ENCODE assay signal across 9 cellular contexts in genomic region chr18:66872277-66872676, GRCh38.
DNase-seq lines count a peak whose midpoint lies in the region; ATAC-seq, FAIRE-seq and TF ChIP-seq lines count a peak whose summit lies in the region.
"Had no signal": no experiment of that assay in that cellular context is flagged by ENCODE, and none has a peak within 500 bp of the region (broad histone marks: within the 10 kb centered on the region; RNA-seq: fewer than 3 reads in every experiment).

No MANE protein-coding gene starts in this region.

- ATAC-seq in GM19452 (IDR thresholded peaks at IDR 0.05; ENCODE audit: unreplicated experiment) (no peak), GM21619 (IDR thresholded peaks at IDR 0.05; ENCODE audit: unreplicated experiment) (no peak)

- no peak overlapping the region for H3K4ac ChIP-seq in neuronal stem cell (ENCODE audit: low read length)

- WGBS in neuronal stem cell (ENCODE audit: extremely low coverage in 2 of 2, insufficient read length in 2 of 2, insufficient replicate concordance in 1 of 2), 2 donors, result no CpG with 5 or more reads among the region's 1 CpG

- H2AFZ ChIP-seq in neuronal stem cell (ENCODE audit: low read length), result peak overlapping the region; percentile 40

- H3K14ac ChIP-seq in neuronal stem cell (ENCODE audit: low read length), result no peak overlapping the region

- H4K8ac ChIP-seq in neuronal stem cell (ENCODE audit: low read depth, low read length), result no peak overlapping the region

- H3K27me3 ChIP-seq in bronchial epithelial cell (ENCODE audit: control insufficient read depth, insufficient read depth, low read length), result no peaks in the 10 kb centered on the region
- H3K27me3 ChIP-seq in neuronal stem cell (ENCODE audit: control insufficient read depth in 3 of 3, insufficient read depth in 3 of 3, low read depth in 1 of 3, low read length in 3 of 3), result no peaks in the 10 kb centered on the region

- no peak for TF ChIP-seq EP300 in Ishikawa (IDR thresholded peaks at IDR 0.05; ENCODE audit: borderline replicate concordance)

- no peak overlapping the region for H3K4me2 ChIP-seq in neuronal stem cell (ENCODE audit: insufficient read depth, low read length, poor library complexity, severe bottlenecking)

- TF ChIP-seq RAD21 in Ishikawa (IDR thresholded peaks at IDR 0.05; ENCODE audit: low read depth), result peak; percentile 45

- H2BK12ac ChIP-seq in neuronal stem cell (ENCODE audit: low read length), result no peak overlapping the region

- DNase-seq in NCI-H226 (peak; percentile 5), bronchial epithelial cell (ENCODE audit: low read depth) (peak; percentile 49), neuronal stem cell (ENCODE audit: low spot score) (no peak), epidermal melanocyte (ENCODE audit: insufficient read length, low spot score) (no peak)
- DNase-seq: IMR-90 had no signal

- H2BK5ac ChIP-seq in neuronal stem cell (ENCODE audit: low read length), result no peak overlapping the region

- H3K9me3 ChIP-seq in neuronal stem cell (replicated peaks in 1 of 2; ENCODE audit: control insufficient read depth in 2 of 2, insufficient read depth in 1 of 2, low read depth in 1 of 2, low read length in 2 of 2), result no peaks in the 10 kb centered on the region
- H3K9me3 ChIP-seq: HAP-1 had no signal

- no peak overlapping the region for H3K18ac ChIP-seq in neuronal stem cell (ENCODE audit: low read length)

- H4K91ac ChIP-seq in neuronal stem cell (ENCODE audit: low read depth, low read length, poor library complexity), result no peak overlapping the region

- no peak overlapping the region for H2BK15ac ChIP-seq in neuronal stem cell (ENCODE audit: low read length)

- no peak for FAIRE-seq in bronchial epithelial cell (lab: Jason Lieb, UNC)

- H3K4me1 ChIP-seq in neuronal stem cell (ENCODE audit: control insufficient read depth in 2 of 2, insufficient read depth in 1 of 2, low read depth in 1 of 2, low read length in 2 of 2), result peaks cover 0 to 3% of the 10 kb centered on the region in 2 donors
- H3K4me1 ChIP-seq: HAP-1 had no signal

- TF ChIP-seq CTCF in bronchial epithelial cell (IDR thresholded peaks at IDR 0.05; ENCODE audit: insufficient read depth, low read length, severe bottlenecking), result no peak

- H3K36me3 ChIP-seq in bronchial epithelial cell (ENCODE audit: control insufficient read depth, insufficient read depth, low read length) (no peaks in the 10 kb centered on the region), neuronal stem cell (replicated peaks in 1 of 2; ENCODE audit: control insufficient read depth in 2 of 2, insufficient read depth in 2 of 2, low read length in 2 of 2) (no peaks in the 10 kb centered on the region)
- H3K36me3 ChIP-seq: HAP-1 had no signal

- no peak overlapping the region for H3K4me3 ChIP-seq in bronchial epithelial cell (ENCODE audit: low read depth, low read length)
- H3K4me3 ChIP-seq in neuronal stem cell (ENCODE audit: low read length in 2 of 2), result no peak overlapping the region
- H3K4me3 ChIP-seq: HAP-1 had no signal

- no peak overlapping the region for H2AK5ac ChIP-seq in neuronal stem cell (ENCODE audit: low read depth, low read length)

- no peak overlapping the region for H3K9ac ChIP-seq in neuronal stem cell (ENCODE audit: low read depth, low read length, poor library complexity)

- no peaks in the 10 kb centered on the region for H3K79me1 ChIP-seq in neuronal stem cell (ENCODE audit: low read depth, low read length)

- no peak overlapping the region for H3K27ac ChIP-seq in neuronal stem cell (replicated peaks; ENCODE audit: low read length)

- no peak overlapping the region for H3K23ac ChIP-seq in neuronal stem cell (ENCODE audit: low read depth, low read length, poor library complexity)

- no peak overlapping the region for H2BK120ac ChIP-seq in neuronal stem cell (ENCODE audit: low read depth, low read length)

TF ChIP-seq in Ishikawa, 13 proteins besides CTCF, POLR2A, EP300 and RAD21:
- TF ChIP-seq CEBPB (IDR thresholded peaks at IDR 0.05) (no peak), TEAD4 (IDR thresholded peaks at IDR 0.05) (no peak), NFIC (IDR thresholded peaks at IDR 0.05) (no peak), TCF12 (IDR thresholded peaks at IDR 0.05; ENCODE audit: low read depth) (no peak), ZBTB7A (IDR thresholded peaks at IDR 0.05; ENCODE audit: low read depth) (no peak)

Comparison
In these comparisons a context has a peak if more than half of its experiments do, and no peak if none do; other contexts are left out.
1. DNase-seq: peak in NCI-H226 (single experiment) and bronchial epithelial cell (single experiment); none in neuronal stem cell (single experiment) and epidermal melanocyte (single experiment).